27 cellular contexts compared by ENCODE assay signal in the genomic region with DNA sequence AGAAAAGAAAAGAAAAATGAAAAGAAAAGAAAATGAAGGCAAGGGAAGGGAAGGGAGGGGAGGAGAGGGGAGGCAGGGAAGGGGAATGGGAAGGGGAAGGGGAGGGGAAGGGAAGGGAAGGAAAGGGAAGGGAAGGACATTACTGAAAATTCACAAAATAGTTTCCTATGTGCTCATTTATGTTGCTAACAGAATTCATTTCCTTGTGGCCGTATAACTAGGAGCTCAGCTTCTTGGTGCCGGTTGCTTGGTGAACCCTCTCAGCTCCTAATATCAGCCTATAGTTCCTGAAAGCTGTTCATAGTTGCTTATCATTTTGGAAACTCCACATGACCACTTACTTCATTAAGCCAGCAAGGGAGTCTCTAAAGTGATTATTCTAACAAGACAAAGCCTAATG.
"Had no signal": no experiment of that assay in that cellular context is flagged by ENCODE, and none has a peak within 500 bp of the region (broad histone marks: within the 10 kb centered on the region; RNA-seq: fewer than 3 reads in every experiment).

No MANE protein-coding gene starts in this region.

- ATAC-seq: stimulated activated effector memory CD8-positive, alpha-beta T cell treated with anti-CD3 and anti-CD28 coated beads, Interleukin-12 subunit alpha, Interleukin-12 subunit beta, amount 100 ng/mL, for 72 hours; stimulated activated memory B cell treated with anti-CD40 and anti-IgM and Interleukin-4, amounts not matched to agents 10 μg/mL and 1 μg/mL and 100 μg/mL, for 72 hours; stimulated activated naive B cell treated with anti-CD40 and anti-IgM and Interleukin-4, amounts not matched to agents 10 μg/mL and 1 μg/mL and 100 μg/mL, for 72 hours; stimulated activated naive CD8-positive, alpha-beta T cell treated with anti-CD3 and anti-CD28 coated beads, Interleukin-15, amount 100 ng/mL, for 72 hours; stimulated activated naive CD8-positive, alpha-beta T cell treated with anti-CD3 and anti-CD28 coated beads, Interleukin-15, Interleukin-2, amounts not matched to agents 100 U/mL and 50 U/mL, for 24 hours; upper lobe of right lung had no signal

- H3K4me3 ChIP-seq: stomach, suprapubic skin, testis, thoracic aorta, thyroid gland, tibial artery, tibial nerve, transverse colon, upper lobe of left lung, upper lobe of right lung, uterus, vagina had no signal

- DNase-seq: stimulated activated CD4-positive, alpha-beta T cell treated with anti-CD3 and anti-CD28 coated beads, Interleukin-2, amount 100 ng/mL, for 48 hours; stimulated activated CD4-positive, alpha-beta T cell treated with anti-CD3 and anti-CD28 coated beads, Interleukin-4, amount 100 ng/mL, for 1 hour; stimulated activated CD4-positive, alpha-beta T cell treated with anti-CD3 and anti-CD28 coated beads, Interleukin-4, amount 100 ng/mL, for 24 hours; stimulated activated CD4-positive, alpha-beta T cell treated with anti-CD3 and anti-CD28 coated beads, Interleukin-4, amount 100 ng/mL, for 4 hours; stimulated activated CD8-positive, alpha-beta memory T cell treated with anti-CD3 and anti-CD28 coated beads, Interleukin-4, amount 100 ng/mL, for 48 hours; stimulated activated naive B cell treated with anti-CD40 and anti-IgM and Interleukin-4, amounts not matched to agents 10 μg/mL and 1 μg/mL and 100 μg/mL, for 72 hours; stimulated activated naive CD4-positive, alpha-beta T cell; stimulated activated naive CD4-positive, alpha-beta T cell treated with Interleukin-2 at 50 U/mL for 16 hours; stimulated activated naive CD8-positive, alpha-beta T cell treated with anti-CD3 and anti-CD28 coated beads, Interleukin-15, amount 100 ng/mL, for 72 hours; stimulated activated naive CD8-positive, alpha-beta T cell treated with anti-CD3 and anti-CD28 coated beads, Interleukin-15, Interleukin-2, amounts not matched to agents 100 U/mL and 50 U/mL, for 24 hours; stomach; substantia nigra; testis; thyroid gland; tibial artery; transverse colon; trophoblast cell; upper lobe of left lung; upper lobe of right lung; uterus had no signal

- H3K9me3 ChIP-seq: stomach, suprapubic skin, testis, thoracic aorta, thyroid gland, tibial artery, tibial nerve, transverse colon, upper lobe of left lung, upper lobe of right lung, uterus, vagina had no signal

- H3K27me3 ChIP-seq: stomach, suprapubic skin, testis, thyroid gland, tibial artery, tibial nerve, transverse colon, upper lobe of left lung, upper lobe of right lung, uterus, vagina had no signal

- H3K4me1 ChIP-seq: stomach, suprapubic skin, testis, thyroid gland, tibial artery, tibial nerve, transverse colon, upper lobe of left lung, upper lobe of right lung, uterus, vagina had no signal

- H3K36me3 ChIP-seq: stomach, suprapubic skin, thoracic aorta, thyroid gland, tibial artery, tibial nerve, transverse colon, upper lobe of left lung, upper lobe of right lung, uterus, vagina had no signal

- FAIRE-seq: urothelium cell line had no signal

- H3K27ac ChIP-seq: stomach, suprapubic skin, testis, thoracic aorta, thyroid gland, tibial artery, tibial nerve, transverse colon, upper lobe of left lung, upper lobe of right lung, uterus, vagina had no signal
